In genomic region chr9:27273186-27273585, GRCh38 we compare ENCODE assay signal across 24 cellular contexts. TPM values are rescaled to one million over a fixed set of nuclear protein-coding genes. Genes with fewer than 3 reads are reported as not detected.
DNase-seq lines count a peak whose midpoint lies in the region; ATAC-seq, FAIRE-seq and TF ChIP-seq lines count a peak whose summit lies in the region.
"Had no signal": no experiment of that assay in that cellular context is flagged by ENCODE, and none has a peak within 500 bp of the region (broad histone marks: within the 10 kb centered on the region; RNA-seq: fewer than 3 reads in every experiment).

No MANE protein-coding gene starts in this region.

- no peaks in the 10 kb centered on the region for H3F3A ChIP-seq in GM23248 (ENCODE audit: insufficient read depth)

- H3K36me3 ChIP-seq in GM23248 (ENCODE audit: low read depth) (no peaks in the 10 kb centered on the region), GM12878 (ENCODE audit: control insufficient read depth in 2 of 2, insufficient read depth in 2 of 2, low read length in 1 of 2) (no peaks in the 10 kb centered on the region), small intestine (ENCODE audit: control insufficient read depth in 2 of 2, insufficient read depth in 2 of 2, low read length in 2 of 2) (no peaks in the 10 kb centered on the region)

- H3K9me3 ChIP-seq in GM23248 (ENCODE audit: low read depth) (no peaks in the 10 kb centered on the region), GM12878 (replicated peaks; ENCODE audit: control insufficient read depth, insufficient read depth, low read length) (no peaks in the 10 kb centered on the region), small intestine (ENCODE audit: control insufficient read depth, low read depth) (no peaks in the 10 kb centered on the region)

- no TSS peak for BruUV-seq in GM12878 (replicated peaks; lab: Mats Ljungman, UMichigan)

- no peak for TF ChIP-seq CTCF in GM12878 (IDR thresholded peaks at IDR 0.05 in 2 of 3, conservative IDR thresholded peaks at IDR 0.05 in 1 of 3; ENCODE audit: control insufficient read depth in 2 of 3, extremely low read depth in 1 of 3, insufficient read depth in 1 of 3, low read depth in 3 of 3, low read length in 3 of 3)

- SMC1A ChIA-PET in GM12878 (lab: Charles Lee; ENCODE audit: uncharacterized antibody, unreplicated experiment), result no interaction called here

- H3K4me2 ChIP-seq in GM23248 (ENCODE audit: unreplicated experiment) (no peak overlapping the region), GM12878 (ENCODE audit: control insufficient read depth, insufficient read depth) (no peak overlapping the region)
- H3K4me2 ChIP-seq: GM23338 had no signal

- peak overlapping the region; percentile 27; the same call in 1 of the 2 replicates for H2AFZ ChIP-seq in GM23248
- H2AFZ ChIP-seq in GM12878 (ENCODE audit: control insufficient read depth, low read depth, low read length), result peak overlapping the region; percentile 10; the same call in 1 of the 2 replicates
- H2AFZ ChIP-seq: GM23338 had no signal

- RAD21 ChIA-PET in GM12878 (lab: Charles Lee; ENCODE audit: unreplicated experiment), result no interaction called here

- CTCF ChIA-PET in GM12878 (lab: Yijun Ruan, JAX), result interaction anchor here (1.0 to 1.2 kb wide), 3 partner anchors 25 to 241 kb away, joined by 3 to 5 read pairs (median 3); no protein-coding TSS in a partner anchor

- no peaks in the 10 kb centered on the region for H4K20me1 ChIP-seq in GM23248 (ENCODE audit: insufficient read depth)
- H4K20me1 ChIP-seq in GM12878 (ENCODE audit: control insufficient read depth, insufficient read depth), result no peaks in the 10 kb centered on the region

- in situ Hi-C loops in GM23248 (cut with MboI), result no loop called here
- in situ Hi-C loops in GM12878 (cut with MboI), result loop anchor here (10.0 kb wide), 1 partner anchor 528 kb away; no protein-coding TSS in a partner anchor

- no peak overlapping the region for H3K4me3 ChIP-seq in GM23248
- H3K4me3 ChIP-seq in GM12878, result no peak overlapping the region
- no peak overlapping the region for H3K4me3 ChIP-seq in small intestine (ENCODE audit: low read depth in 1 of 2, low read length in 2 of 2)
- H3K4me3 ChIP-seq: GM23338 had no signal

- DNase-seq in GM23248 (no peak), GM12878 (ENCODE audit: low read depth, low spot score) (no peak), small intestine (peak; percentile 6), retina (no peak), OCI-M2 (lab: John Stamatoyannopoulos, UW; ENCODE audit: unreplicated experiment) (no peak), NCI-H2227 treated with DMSO at 0.1 percent for 48 hours (lab: John Stamatoyannopoulos, UW) (no peak)
- DNase-seq: 8988T; C1 segment of cervical spinal cord; Calu3; CD4-positive, alpha-beta memory T cell; COR-L47; DMS53; DMS79 treated with DMSO at 0.1 percent for 48 hours; GF-D8; H9 had no signal

- H3K9ac ChIP-seq in GM23248 (no peak overlapping the region), GM12878 (ENCODE audit: control insufficient read depth, insufficient read depth, low read length) (no peak overlapping the region)

- no peaks in the 10 kb centered on the region for H3K27me3 ChIP-seq in GM23248 (replicated peaks; ENCODE audit: insufficient read depth)
- no peaks in the 10 kb centered on the region for H3K27me3 ChIP-seq in GM12878 (replicated peaks in 1 of 2; ENCODE audit: control insufficient read depth in 2 of 2, insufficient read depth in 2 of 2, low read length in 1 of 2)
- H3K27me3 ChIP-seq in small intestine (ENCODE audit: control insufficient read depth in 2 of 2, insufficient read depth in 2 of 2, low read length in 2 of 2), result no peaks in the 10 kb centered on the region

- no peak for ATAC-seq in GM12878
- ATAC-seq: GM23338, HCT116 had no signal

- no peak overlapping the region for H3K27ac ChIP-seq in GM23248
- H3K27ac ChIP-seq in GM12878 (ENCODE audit: control insufficient read depth, insufficient read depth), result no peak overlapping the region
- no peak overlapping the region for H3K27ac ChIP-seq in small intestine (ENCODE audit: low read depth in 1 of 2, low read length in 1 of 2)

- POLR2A ChIA-PET in GM12878 (lab: Charles Lee), result interaction anchor here (0.6 kb wide), 1 partner anchor 317 kb away, joined by 5 read pairs; no protein-coding TSS in a partner anchor

- H3K9me2 ChIP-seq in GM23248 (ENCODE audit: insufficient read depth), result no peaks in the 10 kb centered on the region

- H3K4me1 ChIP-seq in GM23248 (ENCODE audit: insufficient read depth) (peaks cover 7% of the 10 kb centered on the region; the same call in 1 of the 2 replicates), GM12878 (ENCODE audit: control insufficient read depth, insufficient read depth, low read length) (no peaks in the 10 kb centered on the region), small intestine (ENCODE audit: control insufficient read depth in 2 of 2, insufficient read depth in 1 of 2, low read depth in 1 of 2, low read length in 1 of 2) (no peaks in the 10 kb centered on the region)

- no peak for TF ChIP-seq EP300 in GM12878 (IDR thresholded peaks at IDR 0.05; ENCODE audit: borderline replicate concordance in 1 of 2, control insufficient read depth in 1 of 2, low read depth in 2 of 2, low read length in 2 of 2)

- TF ChIP-seq POLR2A in GM12878 (IDR thresholded peaks at IDR 0.05; ENCODE audit: low read depth, low read length), result no peak

- intact Hi-C loops in GM12878 (cut with micrococcal nuclease; ENCODE audit: unreplicated experiment), result no loop called here

- no peaks in the 10 kb centered on the region for H3K79me2 ChIP-seq in GM23248 (ENCODE audit: insufficient read depth)
- no peaks in the 10 kb centered on the region for H3K79me2 ChIP-seq in GM12878 (ENCODE audit: control insufficient read depth, insufficient read depth, low read length)

- FAIRE-seq in GM12878 (lab: Jason Lieb, UNC) (no peak), small intestine (lab: Jason Lieb, UNC) (no peak)
- FAIRE-seq: GM12892, GM19239 had no signal

- 80 to 87% methylated on average over 1 of the region's 1 CpG for WGBS in GM23248 (ENCODE audit: low coverage in 1 of 2, low lambda C conversion rate in 2 of 2, missing lambda C conversion rate in 2 of 2), 2 experiments
- WGBS in GM12878 (ENCODE audit: insufficient coverage, insufficient replicate concordance, low lambda C conversion rate, missing lambda C conversion rate), result 0% methylated on average over 1 of the region's 1 CpG
- 36 to 70% (median 45%) methylated on average over 1 of the region's 1 CpG for WGBS in small intestine, 3 donors

- TF ChIP-seq RAD21 in GM12878 (IDR thresholded peaks at IDR 0.05; ENCODE audit: insufficient read depth, low read depth, low read length), result no peak

TF ChIP-seq in GM12878, 131 proteins besides CTCF, POLR2A, EP300 and RAD21:
- TF ChIP-seq ELK1 (IDR thresholded peaks at IDR 0.05; ENCODE audit: low read depth, low read length), result no peak
- no peak for TF ChIP-seq BACH1 (IDR thresholded peaks at IDR 0.05; ENCODE audit: borderline replicate concordance)
- TF ChIP-seq MEF2B (IDR thresholded peaks at IDR 0.05; ENCODE audit: partially characterized antibody, poor library complexity, severe bottlenecking), result no peak
TF ChIP-seq in GM12878: peak in this region for 0.

RNA-seq across cellular contexts. Expression of gene EQTN, which starts 23.8 kb away (rescaled TPM):
- total RNA-seq in GM23248 (2014; rRNA removed; shearing (Covaris generic)), result not detected in 2 replicates
- not detected in 2 replicates for polyA plus RNA-seq in GM23248 (2016; fragmentation: Nextera tagmentation; extraction: Ambion mirVana)
- total RNA-seq in GM12878 (2013; cell fraction: nucleolus; rRNA removed), result not detected in 2 replicates
- total RNA-seq in GM12878 (2014; rRNA removed), result not detected in 2 replicates
- total RNA-seq in GM12878 (2014; rRNA removed; fragmentation: Illumina TruSeq; extraction: Trizol), result not detected in 2 replicates
- total RNA-seq in GM12878 (2021), result not detected in 2 replicates
- polyA plus RNA-seq in GM12878 (2011; ENCODE audit: low read depth), result not detected
- polyA plus RNA-seq in GM12878 (2011; rRNA removed), result 0.20 TPM in 1 of 2 replicates, not detected in the other
- not detected in 2 replicates for polyA plus RNA-seq in GM12878 (2011; cell fraction: cytosol; rRNA removed)
- polyA plus RNA-seq in GM12878 (2011; cell fraction: nucleus; rRNA removed), result 0.15 TPM in 1 of 2 replicates, not detected in the other
- polyA plus RNA-seq in GM12878 (2012), result not detected in 2 replicates
- polyA plus RNA-seq in GM12878 (2014; fragmentation: Illumina TruSeq; extraction: Trizol), result not detected in 2 replicates
- not detected for polyA plus RNA-seq in GM12878 (2014; fragmentation: Nextera tagmentation; extraction: Ambion mirVana)
- not detected in 2 replicates for polyA plus RNA-seq in GM12878 (2014; rRNA removed)
- polyA plus RNA-seq in GM12878 (2016; fragmentation: Nextera tagmentation; extraction: Ambion mirVana), result not detected
- not detected in 2 replicates for polyA minus RNA-seq in GM12878 (2011; rRNA and poly(A)+ RNA removed)
- not detected in 2 replicates for polyA minus RNA-seq in GM12878 (2011; cell fraction: cytosol; rRNA and poly(A)+ RNA removed)
- polyA minus RNA-seq in GM12878 (2011; cell fraction: nucleus; rRNA and poly(A)+ RNA removed), result not detected in 2 replicates
- polyA plus RNA-seq in small intestine, result under 1 TPM in 1 of 3 donors, not detected in 2; 0.10 TPM
- total RNA-seq: A673; Calu3; CD4-positive, alpha-beta memory T cell; Daoy; G401; H4; H9 had no signal
- polyA plus RNA-seq: BJ; CD4-positive, alpha-beta memory T cell; GM23338 had no signal
